Comparison of ENCODE assay signal across 11 cellular contexts in the genomic region with DNA sequence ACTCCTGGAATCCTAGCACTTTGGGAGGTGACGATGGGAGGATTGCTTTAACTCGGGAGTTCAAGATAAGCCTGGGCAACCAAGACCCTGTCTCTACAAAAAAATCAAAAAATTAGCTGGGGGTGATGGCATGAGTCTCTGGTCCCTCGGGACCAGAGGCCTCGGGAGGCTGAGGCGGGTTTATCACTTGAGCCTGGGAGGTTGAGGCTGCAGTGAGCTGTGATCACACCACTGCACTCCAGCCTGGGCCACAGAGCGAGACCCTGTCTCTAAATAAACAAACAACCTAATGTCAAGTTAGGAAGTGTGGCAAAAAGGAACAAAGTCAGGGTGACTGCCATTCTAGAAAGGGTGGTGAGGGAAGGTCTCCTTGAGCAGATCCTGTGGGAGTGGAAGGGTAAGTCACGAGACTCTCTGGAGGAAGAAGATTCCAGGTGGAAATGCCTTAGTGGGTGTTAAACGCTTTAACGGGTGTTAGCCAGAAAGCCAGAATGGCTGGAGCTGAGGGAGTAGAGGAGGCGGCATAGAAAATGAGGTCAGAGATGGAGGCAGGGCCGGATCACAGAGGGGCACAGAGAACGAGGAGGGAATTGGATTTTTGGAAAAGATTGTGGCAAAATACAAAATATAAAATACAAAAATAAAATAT.
DNase-seq lines count a peak whose midpoint lies in the region; ATAC-seq and TF ChIP-seq lines count a peak whose summit lies in the region.
"Had no signal": no experiment of that assay in that cellular context is flagged by ENCODE, and none has a peak within 500 bp of the region (broad histone marks: within the 10 kb centered on the region; RNA-seq: fewer than 3 reads in every experiment).

No MANE protein-coding gene starts in this region.

- TF ChIP-seq EP300 in transverse colon (IDR thresholded peaks at IDR 0.05; ENCODE audit: low read depth) = no peak

- H3K36me3 ChIP-seq in ACC112 (ENCODE audit: insufficient read depth, low read length) = no peaks in the 10 kb centered on the region
- no peaks in the 10 kb centered on the region for H3K36me3 ChIP-seq in CD8-positive, alpha-beta memory T cell (ENCODE audit: insufficient read depth, low read length)
- H3K36me3 ChIP-seq in mesenchymal stem cell (ENCODE audit: control insufficient read depth in 1 of 2, insufficient read depth in 2 of 2, low read depth in 1 of 2, low read length in 2 of 2) = no peaks in the 10 kb centered on the region
- no peaks in the 10 kb centered on the region for H3K36me3 ChIP-seq in transverse colon

- H3K79me2 ChIP-seq in ACC112 (ENCODE audit: control insufficient read depth, insufficient read depth, low read length, unreplicated experiment) = no peaks in the 10 kb centered on the region
- H3K79me2 ChIP-seq: parathyroid adenoma had no signal

- ATAC-seq in GM18505 (IDR thresholded peaks at IDR 0.05; ENCODE audit: unreplicated experiment) (no peak), GM21447 (IDR thresholded peaks at IDR 0.05; ENCODE audit: unreplicated experiment) (no peak)

- H3K36me3 Mint-ChIP-seq in CD8-positive, alpha-beta memory T cell = peaks cover 0 to 4% (median 3%) of the 10 kb centered on the region in 3 donors
- no peaks in the 10 kb centered on the region for H3K36me3 Mint-ChIP-seq in progenitor cell of endocrine pancreas (ENCODE audit: insufficient read depth)

- CTCF ChIA-PET in CD8-positive, alpha-beta memory T cell (lab: Charles Lee) = interaction anchor here (0.7 to 3.5 kb wide), 4 partner anchors 26 to 59 kb away, joined by 3 to 16 read pairs (median 8); no protein-coding TSS in a partner anchor

- H3K4me1 Mint-ChIP-seq in CD8-positive, alpha-beta memory T cell = peaks cover 45 to 66% (median 51%) of the 10 kb centered on the region in 3 donors
- H3K4me1 Mint-ChIP-seq in progenitor cell of endocrine pancreas (ENCODE audit: low read depth) = peaks cover 8% of the 10 kb centered on the region

- no peak for TF ChIP-seq POLR2A in GM18505 (IDR thresholded peaks at IDR 0.05; ENCODE audit: borderline replicate concordance, extremely low read depth, insufficient read depth, insufficient read length)
- no peak for TF ChIP-seq POLR2A in transverse colon (IDR thresholded peaks at IDR 0.05)

- peak overlapping the region; percentile 49 for H4K91ac ChIP-seq in mesenchymal stem cell (ENCODE audit: low read length)

- DNase-seq in CD8-positive, alpha-beta memory T cell = no peak
- DNase-seq in activated CD8-positive, alpha-beta memory T cell treated with anti-CD3 and anti-CD28 coated beads, Interleukin-2, amount 50 U/mL, for 48 hours = peak; percentile 47
- no peak for DNase-seq in mesenchymal stem cell
- no peak for DNase-seq in transverse colon
- no peak for DNase-seq in progenitor cell of endocrine pancreas (ENCODE audit: low spot score, unreplicated experiment)
- DNase-seq: T1000 had no signal

- no peaks in the 10 kb centered on the region for H3K79me1 ChIP-seq in mesenchymal stem cell (replicated peaks; ENCODE audit: low read length, poor library complexity, severe bottlenecking)

- peak overlapping the region; percentile 0 to 63 for H3K18ac ChIP-seq in mesenchymal stem cell (ENCODE audit: low read depth in 1 of 2, low read length in 2 of 2)

- H2BK15ac ChIP-seq in mesenchymal stem cell (ENCODE audit: low read depth, poor library complexity, severe bottlenecking) = no peak overlapping the region

- TF ChIP-seq CTCF in transverse colon (IDR thresholded peaks at IDR 0.05) = no peak
- TF ChIP-seq CTCF in progenitor cell of endocrine pancreas (IDR thresholded peaks at IDR 0.05; ENCODE audit: unreplicated experiment) = no peak

- peak overlapping the region; percentile 97 for H3K27ac ChIP-seq in ACC112 (ENCODE audit: low read depth, low read length)
- H3K27ac ChIP-seq in CD8-positive, alpha-beta memory T cell (ENCODE audit: low read depth, low read length) = peak overlapping the region; percentile 83
- H3K27ac ChIP-seq in mesenchymal stem cell (ENCODE audit: low read length, poor library complexity, severe bottlenecking) = peak overlapping the region; percentile 96
- no peak overlapping the region for H3K27ac ChIP-seq in transverse colon
- H3K27ac ChIP-seq: parathyroid adenoma had no signal

- peak overlapping the region; percentile 56 for H2BK120ac ChIP-seq in mesenchymal stem cell (ENCODE audit: low read depth, low read length)

- H3K27me3 ChIP-seq in ACC112 (ENCODE audit: insufficient read depth, low read length) = no peaks in the 10 kb centered on the region
- no peaks in the 10 kb centered on the region for H3K27me3 ChIP-seq in CD8-positive, alpha-beta memory T cell (ENCODE audit: insufficient read depth, low read length, poor library complexity, severe bottlenecking)
- no peaks in the 10 kb centered on the region for H3K27me3 ChIP-seq in mesenchymal stem cell (ENCODE audit: control insufficient read depth in 1 of 2, insufficient read depth in 1 of 2, low read length in 2 of 2)
- peaks cover 7% of the 10 kb centered on the region for H3K27me3 ChIP-seq in transverse colon

- H3K4me1 ChIP-seq in ACC112 (ENCODE audit: control insufficient read depth, insufficient read depth, low read length, unreplicated experiment) (peaks cover 27% of the 10 kb centered on the region), mesenchymal stem cell (ENCODE audit: control insufficient read depth, insufficient read depth, low read depth, low read length) (peaks cover 15% of the 10 kb centered on the region), transverse colon (peaks cover 6 to 19% (median 9%) of the 10 kb centered on the region in 4 donors)
- peaks cover 32% of the 10 kb centered on the region for H3K4me1 ChIP-seq in CD8-positive, alpha-beta memory T cell (ENCODE audit: insufficient read depth, low read length)
- H3K4me1 ChIP-seq: parathyroid adenoma had no signal

- H2BK12ac ChIP-seq in mesenchymal stem cell (ENCODE audit: low read length in 2 of 2) = peak overlapping the region; percentile 87 to 93

- no peak overlapping the region for H3K14ac ChIP-seq in mesenchymal stem cell (ENCODE audit: low read length in 2 of 2)

- H3K4me3 ChIP-seq in ACC112 (ENCODE audit: low read depth, low read length) = no peak overlapping the region
- H3K4me3 ChIP-seq in CD8-positive, alpha-beta memory T cell (ENCODE audit: low read length) = no peak overlapping the region
- H3K4me3 ChIP-seq in mesenchymal stem cell (ENCODE audit: insufficient read depth in 1 of 2, low read depth in 1 of 2, low read length in 2 of 2) = peak overlapping the region in 1 of 2 experiments; percentile 59
- no peak overlapping the region for H3K4me3 ChIP-seq in transverse colon
- H3K4me3 ChIP-seq: lung had no signal

- H3K9me3 Mint-ChIP-seq in CD8-positive, alpha-beta memory T cell = no peaks in the 10 kb centered on the region
- no peaks in the 10 kb centered on the region for H3K9me3 Mint-ChIP-seq in progenitor cell of endocrine pancreas (ENCODE audit: low read depth)

- no peak overlapping the region for H3K4me2 ChIP-seq in mesenchymal stem cell (ENCODE audit: low read length, poor library complexity, severe bottlenecking)

- H4K8ac ChIP-seq in mesenchymal stem cell (ENCODE audit: low read length) = no peak overlapping the region

- H3K27ac Mint-ChIP-seq in CD8-positive, alpha-beta memory T cell = peak overlapping the region; percentile 79 to 96 (median 91)
- no peak overlapping the region for H3K27ac Mint-ChIP-seq in progenitor cell of endocrine pancreas

- intact Hi-C loops in transverse colon (cut with DNase I; ENCODE audit: low total_unique reads) = no loop called here

- no peak overlapping the region for H2BK5ac ChIP-seq in mesenchymal stem cell (ENCODE audit: low read depth, low read length, poor library complexity, severe bottlenecking)

- 82% methylated on average over 8 of the region's 12 CpGs for WGBS in mesenchymal stem cell
- WGBS in transverse colon (ENCODE audit: low coverage in 1 of 2), 2 donors = 92 to 96% methylated on average over 4 to 12 of the region's 12 CpGs

- no peaks in the 10 kb centered on the region for H3K27me3 Mint-ChIP-seq in CD8-positive, alpha-beta memory T cell
- H3K27me3 Mint-ChIP-seq in progenitor cell of endocrine pancreas = no peaks in the 10 kb centered on the region

- no peak overlapping the region for H3K23ac ChIP-seq in mesenchymal stem cell (ENCODE audit: low read length in 2 of 2)

- H2AFZ ChIP-seq in ACC112 (ENCODE audit: low read length, unreplicated experiment) (no peak overlapping the region), mesenchymal stem cell (ENCODE audit: low read depth, low read length) (no peak overlapping the region)
- H2AFZ ChIP-seq: parathyroid adenoma had no signal

- POLR2A ChIA-PET in CD8-positive, alpha-beta memory T cell (lab: Charles Lee) = interaction anchor here (0.6 to 5.5 kb wide), 2 partner anchors 29 to 34 kb away, joined by 4 to 39 read pairs; no protein-coding TSS in a partner anchor

- H3K9ac ChIP-seq in mesenchymal stem cell (ENCODE audit: low read length) = peak overlapping the region; percentile 84
- H3K9ac ChIP-seq: parathyroid adenoma had no signal

- H3K4me3 Mint-ChIP-seq in CD8-positive, alpha-beta memory T cell = peak overlapping the region in 2 of 7 donors; percentile 56 to 61
- H3K4me3 Mint-ChIP-seq in progenitor cell of endocrine pancreas (ENCODE audit: low read depth) = no peak overlapping the region

- in situ Hi-C loops in transverse colon (cut with MboI; ENCODE audit: low pct_ligation_motif_present in 1 of 4, low pct_unique_long_range_greater_than_20kb in 1 of 4, low sequenced_read_pairs in 3 of 4) = no loop called here

- peak overlapping the region; percentile 83 for H2AK5ac ChIP-seq in mesenchymal stem cell (ENCODE audit: low read length, severe bottlenecking)

- no peaks in the 10 kb centered on the region for H3K9me3 ChIP-seq in CD8-positive, alpha-beta memory T cell (ENCODE audit: low read length)
- H3K9me3 ChIP-seq in mesenchymal stem cell (ENCODE audit: control insufficient read depth, low read length) (no peaks in the 10 kb centered on the region), transverse colon (no peaks in the 10 kb centered on the region)

- H3K4ac ChIP-seq in mesenchymal stem cell (ENCODE audit: low read depth in 1 of 2, low read length in 2 of 2) = peak overlapping the region in 1 of 2 experiments; percentile 54

Comparison
In these comparisons a context has a peak if more than half of its experiments do, and no peak if none do; other contexts are left out.
1. H3K27ac ChIP-seq: peak in ACC112 (single experiment), CD8-positive, alpha-beta memory T cell (single experiment) and mesenchymal stem cell (single experiment); none in transverse colon (0 of 4).